Comparison of ENCODE assay signal across 8 cellular contexts in the genomic region with DNA sequence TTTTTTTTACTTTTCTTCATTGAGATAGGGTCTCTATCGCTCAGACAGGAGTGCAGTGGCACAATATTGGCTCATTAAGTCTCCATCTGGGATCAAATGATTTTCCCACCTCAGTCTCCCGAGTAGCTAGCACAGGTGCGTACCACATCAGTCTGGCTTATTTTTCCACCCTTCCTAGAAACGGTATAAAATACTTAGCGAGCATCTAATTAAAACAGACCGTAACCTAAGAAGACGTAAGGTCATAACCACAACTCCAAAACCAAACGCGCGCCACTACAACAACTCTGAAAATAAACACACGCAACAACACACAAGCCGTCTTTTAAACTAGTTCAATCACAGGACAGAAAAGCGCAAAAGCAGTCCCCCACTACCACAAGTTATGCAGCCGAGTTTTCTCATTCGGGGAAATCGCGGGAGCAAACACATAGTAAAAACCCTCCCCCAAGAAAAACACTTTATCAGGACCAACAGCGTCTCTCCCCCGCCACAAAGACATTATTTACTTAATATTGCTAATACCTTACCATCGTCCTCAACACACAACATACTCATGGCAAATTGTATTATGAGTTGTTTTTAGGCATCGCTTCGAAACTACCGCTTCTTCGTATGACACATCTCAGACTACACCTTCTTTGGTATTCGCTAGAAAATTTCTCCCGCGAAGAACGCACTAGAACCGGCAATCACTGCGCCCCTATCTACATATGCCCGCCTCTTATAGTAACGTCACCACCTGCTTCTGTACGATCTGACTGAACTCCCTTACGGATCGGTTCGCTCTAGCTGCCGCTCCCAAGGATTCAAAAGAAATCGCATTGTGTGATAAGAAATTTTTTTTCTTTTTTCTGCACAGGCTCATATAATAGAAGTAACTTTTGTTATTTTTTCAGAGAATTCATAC. TPM values are rescaled to one million over a fixed set of nuclear protein-coding genes. Genes with fewer than 3 reads are reported as not detected.
DNase-seq lines count a peak whose midpoint lies in the region; ATAC-seq and TF ChIP-seq lines count a peak whose summit lies in the region.

No MANE protein-coding gene starts in this region.

- H3K27me3 Mint-ChIP-seq in nephron progenitor cell (ENCODE audit: low read depth, poor library complexity), result peaks cover 12% of the 10 kb centered on the region

- TF ChIP-seq CTCF in LNCaP clone FGC (IDR thresholded peaks at IDR 0.05; ENCODE audit: control insufficient read depth, extremely low read depth, insufficient read depth), result no peak
- no peak for TF ChIP-seq CTCF in fibroblast of villous mesenchyme (IDR thresholded peaks at IDR 0.05; ENCODE audit: insufficient read depth, low read depth, low read length)
- TF ChIP-seq CTCF in nephron progenitor cell (IDR thresholded peaks at IDR 0.05), result no peak

- H3K4me3 Mint-ChIP-seq in nephron progenitor cell, result peak overlapping the region; percentile 82

- peaks cover 11% of the 10 kb centered on the region for H3K4me1 Mint-ChIP-seq in nephron progenitor cell

- peak; percentile 73 for ATAC-seq in GM21737 (IDR thresholded peaks at IDR 0.05; ENCODE audit: unreplicated experiment)
- peak; percentile 93 for ATAC-seq in stimulated activated naive CD8-positive, alpha-beta T cell treated with anti-CD3 and anti-CD28 coated beads, Interleukin-15, Interleukin-2, amounts not matched to agents 100 U/mL and 50 U/mL, for 24 hours

- peak overlapping the region; percentile 100 for H3K27ac Mint-ChIP-seq in nephron progenitor cell

- no peaks in the 10 kb centered on the region for H3K36me3 Mint-ChIP-seq in nephron progenitor cell (ENCODE audit: low read depth)

- peak overlapping the region; percentile 38 for H3K4me3 ChIP-seq in LNCaP clone FGC (ENCODE audit: low read depth, low read length)
- peak overlapping the region; percentile 54 for H3K4me3 ChIP-seq in fibroblast of villous mesenchyme (ENCODE audit: low read depth, low read length)

- peaks cover 4% of the 10 kb centered on the region for H3K9me3 Mint-ChIP-seq in nephron progenitor cell

- DNase-seq in DMS53 treated with DMSO at 0.1 percent for 48 hours (lab: John Stamatoyannopoulos, UW; ENCODE audit: unreplicated experiment) (peak; percentile 88), LNCaP clone FGC (ENCODE audit: low read depth) (peak; percentile 92), RPMI8226 (peak; percentile 70), fibroblast of villous mesenchyme (ENCODE audit: low read depth) (peak; percentile 98), nephron progenitor cell (peak; percentile 71)
- peak; percentile 63 for DNase-seq in activated effector memory CD4-positive, alpha-beta T cell treated with Interleukin-2 at 50 U/mL for 16 hours
- DNase-seq in stimulated activated naive CD8-positive, alpha-beta T cell treated with anti-CD3 and anti-CD28 coated beads, Interleukin-15, Interleukin-2, amounts not matched to agents 100 U/mL and 50 U/mL, for 24 hours, result peak; percentile 73

RNA-seq across cellular contexts. Expression of gene TEX14, which starts 32.8 kb away (rescaled TPM):
- total RNA-seq in fibroblast of villous mesenchyme, result under 0.01 and 0.43 TPM in 2 replicates

RNA-seq across cellular contexts. Expression of gene RAD51C, which starts 33.3 kb away (rescaled TPM):
- 16.1 and 25.9 TPM in 2 replicates for total RNA-seq in fibroblast of villous mesenchyme

Comparison
In these comparisons a context has a peak if more than half of its experiments do, and no peak if none do; other contexts are left out.
1. Peak in every context shown above with its lines: DNase-seq, ATAC-seq and H3K4me3 ChIP-seq.